Comparison of ENCODE assay signal across 33 cellular contexts in genomic region chr2:47606172-47606571, GRCh38. TPM values are rescaled to one million over a fixed set of nuclear protein-coding genes. Genes with fewer than 3 reads are reported as not detected.
"Had no signal": no experiment of that assay in that cellular context is flagged by ENCODE, and none has a peak within 500 bp of the region (broad histone marks: within the 10 kb centered on the region; RNA-seq: fewer than 3 reads in every experiment).

No MANE protein-coding gene starts in this region.

- H3K27ac ChIP-seq: adrenal gland, ascending aorta, body of pancreas, brain microvascular endothelial cell, breast epithelium, cardiac muscle cell had no signal

- ATAC-seq: activated naive CD4-positive, alpha-beta T cell treated with anti-CD3 and anti-CD28 coated beads, Interleukin-2, amount 50 U/mL, for 72 hours; activated naive CD8-positive, alpha-beta T cell treated with anti-CD3 and anti-CD28 coated beads, Interleukin-2, amount 50 U/mL, for 24 hours; activated T-cell treated with anti-CD3 and anti-CD28 coated beads, Interleukin-2, amount 50 U/mL, for 4 hours; activated T-cell treated with anti-CD3 and anti-CD28 coated beads, Interleukin-2, amount 50 U/mL, for 72 hours; activated T-helper 17 cell treated with anti-CD3 and anti-CD28 coated beads, Interleukin-2, amount 50 U/mL, for 72 hours; body of pancreas had no signal

- FAIRE-seq: astrocyte, bronchial epithelial cell had no signal

- H3K4me1 ChIP-seq: adrenal gland, ascending aorta, body of pancreas, breast epithelium had no signal

- DNase-seq: activated effector memory CD4-positive, alpha-beta T cell treated with anti-CD3 and anti-CD28 coated beads, Interleukin-2, amount 50 U/mL, for 16 hours; activated effector memory CD4-positive, alpha-beta T cell treated with Interleukin-2 at 50 U/mL for 16 hours; activated gamma-delta T cell; activated gamma-delta T cell treated with Interleukin-2 at 50 U/mL for 16 hours; activated naive CD4-positive, alpha-beta T cell; activated naive CD4-positive, alpha-beta T cell treated with anti-CD3 and anti-CD28 coated beads for 36 hours; activated naive CD4-positive, alpha-beta T cell treated with anti-CD3 and anti-CD28 coated beads, Interleukin-2, amount 10 ng/mL, durations not matched to agents 7 days and 5 days; activated naive CD4-positive, alpha-beta T cell treated with anti-CD3 and anti-CD28 coated beads, Interleukin-2, amount 50 U/mL, for 16 hours; activated naive CD4-positive, alpha-beta T cell treated with Interleukin-2 at 50 U/mL for 16 hours; activated naive CD8-positive, alpha-beta T cell treated with anti-CD3 and anti-CD28 coated beads for 36 hours; activated naive CD8-positive, alpha-beta T cell treated with anti-CD3 and anti-CD28 coated beads, Interleukin-2, amount 10 ng/mL, durations not matched to agents 7 days and 5 days; activated naive CD8-positive, alpha-beta T cell treated with anti-CD3 and anti-CD28 coated beads, Interleukin-2, amount 50 U/mL, for 24 hours; activated T-cell treated with anti-CD3 and anti-CD28 coated beads, Interleukin-2, amount 50 U/mL, for 4 hours; activated T-cell treated with anti-CD3 and anti-CD28 coated beads, Interleukin-2, amount 50 U/mL, for 48 hours; activated T-cell treated with anti-CD3 and anti-CD28 coated beads, Interleukin-2, amount 50 U/mL, for 72 hours; adrenal gland; amniotic stem cell; amygdala; anterior cingulate cortex; aorta; body of pancreas; brain microvascular endothelial cell; caudate nucleus; central memory CD4-positive, alpha-beta T cell; cerebellar nuclear complex had no signal

- H3K36me3 ChIP-seq: adrenal gland, ascending aorta, brain microvascular endothelial cell, breast epithelium, cardiac muscle cell had no signal

- H3K9me3 ChIP-seq: adrenal gland, ascending aorta, body of pancreas, breast epithelium had no signal

- H3K27me3 ChIP-seq: adrenal gland, ascending aorta, body of pancreas, breast epithelium, cardiac muscle cell had no signal

- H3K4me3 ChIP-seq: adrenal gland, ascending aorta, body of pancreas, breast epithelium, cardiac muscle cell had no signal

RNA-seq across cellular contexts. Expression of gene KCNK12, which starts 35.4 kb away (rescaled TPM):
- total RNA-seq: ascending aorta, breast epithelium, chondrocyte had no signal
- polyA plus RNA-seq: aorta had no signal
